ENCODE assay signal across 20 cellular contexts in genomic region chr2:43065036-43065435, GRCh38.
A peak's percentile ranks its signal among the peaks of the same experiment; 100 is the strongest.
DNase-seq lines count a peak whose midpoint lies in the region; ATAC-seq and TF ChIP-seq lines count a peak whose summit lies in the region.
"Had no signal": no experiment of that assay in that cellular context is flagged by ENCODE, and none has a peak within 500 bp of the region (broad histone marks: within the 10 kb centered on the region; RNA-seq: fewer than 3 reads in every experiment).

No MANE protein-coding gene starts in this region.

- H3K9me2 ChIP-seq in GM23248 (ENCODE audit: insufficient read depth): no peaks in the 10 kb centered on the region

- CTCF ChIA-PET in activated CD8-positive, alpha-beta T cell treated with anti-CD3 and anti-CD28 coated beads, Interleukin-2, amount 10 ng/mL, durations not matched to agents 7 days and 5 days (lab: Charles Lee): no interaction called here

- H2AFZ ChIP-seq in DND-41 (ENCODE audit: low read depth, low read length) (no peak overlapping the region), mesenchymal stem cell (ENCODE audit: low read depth, low read length) (no peak overlapping the region), GM23248 (no peak overlapping the region)
- H2AFZ ChIP-seq: PC-9 had no signal

- peaks cover 0 to 4% (median 3%) of the 10 kb centered on the region in 3 donors for H3K27me3 Mint-ChIP-seq in CD14-positive monocyte (ENCODE audit: low read depth in 3 of 3)
- H3K27me3 Mint-ChIP-seq in activated CD8-positive, alpha-beta T cell treated with anti-CD3 and anti-CD28 coated beads, Interleukin-2, amount 10 ng/mL, durations not matched to agents 7 days and 5 days (ENCODE audit: low read depth): peaks cover 4% of the 10 kb centered on the region

- no peaks in the 10 kb centered on the region for H3K36me3 ChIP-seq in DND-41 (ENCODE audit: insufficient read depth, low read length)
- no peaks in the 10 kb centered on the region for H3K36me3 ChIP-seq in mesenchymal stem cell (ENCODE audit: control insufficient read depth in 1 of 2, insufficient read depth in 2 of 2, low read depth in 1 of 2, low read length in 2 of 2)
- no peaks in the 10 kb centered on the region for H3K36me3 ChIP-seq in sigmoid colon
- no peaks in the 10 kb centered on the region for H3K36me3 ChIP-seq in GM23248 (ENCODE audit: low read depth)

- peak overlapping the region; percentile 94 for H4K91ac ChIP-seq in mesenchymal stem cell (ENCODE audit: low read length)

- in situ Hi-C loops in GM23248 (cut with MboI): no loop called here

- H4K8ac ChIP-seq in mesenchymal stem cell (ENCODE audit: low read length): peak overlapping the region; percentile 80

- H3K9ac ChIP-seq in DND-41 (ENCODE audit: low read depth, low read length): no peak overlapping the region
- H3K9ac ChIP-seq in mesenchymal stem cell (ENCODE audit: low read length): no peak overlapping the region
- no peak overlapping the region for H3K9ac ChIP-seq in GM23248

- DNase-seq in CD14-positive monocyte (ENCODE audit: low spot score) (peak; percentile 13), DND-41 (no peak), mesenchymal stem cell (no peak), sigmoid colon (peak; percentile 22), NCI-H1092 treated with DMSO at 0.1 percent for 48 hours (lab: John Stamatoyannopoulos, UW) (no peak), GM23248 (no peak)
- DNase-seq in activated CD8-positive, alpha-beta T cell treated with anti-CD3 and anti-CD28 coated beads, Interleukin-2, amount 10 ng/mL, durations not matched to agents 7 days and 5 days: no peak
- DNase-seq: C1 segment of cervical spinal cord; Caco-2; CD8-positive, alpha-beta T cell; GF-D8; HCEC 1CT; NCI-H1048; NCI-H1417 treated with DMSO at 0.1 percent for 48 hours; NCI-H1694 treated with DMSO at 0.1 percent for 48 hours; NCI-H2081; NCI-H2227 treated with DMSO at 0.1 percent for 48 hours; NCI-H526 treated with DMSO at 0.1 percent for 48 hours; PC-9; SHP77 treated with DMSO at 0.1 percent for 48 hours had no signal

- no peak overlapping the region for H3K18ac ChIP-seq in mesenchymal stem cell (ENCODE audit: low read depth in 1 of 2, low read length in 2 of 2)

- no peak overlapping the region for H2BK15ac ChIP-seq in mesenchymal stem cell (ENCODE audit: low read depth, poor library complexity, severe bottlenecking)

- WGBS in mesenchymal stem cell: 97% methylated on average over 3 of the region's 3 CpGs
- WGBS in sigmoid colon, 2 donors: 95 to 96% methylated on average over 3 of the region's 3 CpGs
- WGBS in GM23248 (ENCODE audit: low coverage in 1 of 2, low lambda C conversion rate in 2 of 2, missing lambda C conversion rate in 2 of 2), 2 experiments: 96 to 98% methylated on average over 3 of the region's 3 CpGs

- POLR2A ChIA-PET in activated CD8-positive, alpha-beta T cell treated with anti-CD3 and anti-CD28 coated beads, Interleukin-2, amount 10 ng/mL, durations not matched to agents 7 days and 5 days (lab: Charles Lee): no interaction called here

- TF ChIP-seq POLR2A in sigmoid colon (IDR thresholded peaks at IDR 0.05): no peak

- H3K27ac ChIP-seq in DND-41 (ENCODE audit: low read length): peak overlapping the region; percentile 43
- H3K27ac ChIP-seq in mesenchymal stem cell (ENCODE audit: low read length, poor library complexity, severe bottlenecking): no peak overlapping the region
- H3K27ac ChIP-seq in sigmoid colon: no peak overlapping the region
- H3K27ac ChIP-seq in GM23248: no peak overlapping the region
- H3K27ac ChIP-seq: PC-9 had no signal

- no peak overlapping the region for H3K14ac ChIP-seq in mesenchymal stem cell (ENCODE audit: low read length in 2 of 2)

- H3K4me3 ChIP-seq in DND-41 (ENCODE audit: low read depth in 1 of 2, low read length in 2 of 2): no peak overlapping the region
- H3K4me3 ChIP-seq in mesenchymal stem cell (ENCODE audit: insufficient read depth in 1 of 2, low read depth in 1 of 2, low read length in 2 of 2): no peak overlapping the region
- no peak overlapping the region for H3K4me3 ChIP-seq in sigmoid colon
- no peak overlapping the region for H3K4me3 ChIP-seq in GM23248
- H3K4me3 ChIP-seq: PC-9 had no signal

- peaks cover 33% of the 10 kb centered on the region for H3K4me1 Mint-ChIP-seq in CD14-positive monocyte
- peaks cover 11% of the 10 kb centered on the region for H3K4me1 Mint-ChIP-seq in activated CD8-positive, alpha-beta T cell treated with anti-CD3 and anti-CD28 coated beads, Interleukin-2, amount 10 ng/mL, durations not matched to agents 7 days and 5 days (ENCODE audit: low read depth)

- H2AK5ac ChIP-seq in mesenchymal stem cell (ENCODE audit: low read length, severe bottlenecking): no peak overlapping the region

- ATAC-seq in DND-41 (ENCODE audit: insufficient read depth, low read depth): no peak
- no peak for ATAC-seq in activated CD8-positive, alpha-beta T cell treated with anti-CD3 and anti-CD28 coated beads, Interleukin-2, amount 10 ng/mL, durations not matched to agents 7 days and 5 days
- ATAC-seq: CD8-positive, alpha-beta T cell had no signal

- no peaks in the 10 kb centered on the region for H3K27me3 ChIP-seq in DND-41 (ENCODE audit: insufficient read depth, low read length, poor library complexity)
- H3K27me3 ChIP-seq in mesenchymal stem cell (ENCODE audit: control insufficient read depth in 1 of 2, insufficient read depth in 1 of 2, low read length in 2 of 2): no peaks in the 10 kb centered on the region
- H3K27me3 ChIP-seq in sigmoid colon: no peaks in the 10 kb centered on the region
- H3K27me3 ChIP-seq in GM23248 (replicated peaks; ENCODE audit: insufficient read depth): no peaks in the 10 kb centered on the region

- H3K79me2 ChIP-seq in DND-41 (ENCODE audit: insufficient read depth, low read length): no peaks in the 10 kb centered on the region
- no peaks in the 10 kb centered on the region for H3K79me2 ChIP-seq in GM23248 (ENCODE audit: insufficient read depth)

- H2BK12ac ChIP-seq in mesenchymal stem cell (ENCODE audit: low read length in 2 of 2): peak overlapping the region in 1 of 2 experiments; percentile 51

- H3K4ac ChIP-seq in mesenchymal stem cell (ENCODE audit: low read depth in 1 of 2, low read length in 2 of 2): no peak overlapping the region

- H3K4me2 ChIP-seq in DND-41 (ENCODE audit: insufficient read depth, low read length): no peak overlapping the region
- no peak overlapping the region for H3K4me2 ChIP-seq in mesenchymal stem cell (ENCODE audit: low read length, poor library complexity, severe bottlenecking)
- no peak overlapping the region for H3K4me2 ChIP-seq in GM23248 (ENCODE audit: unreplicated experiment)
- H3K4me2 ChIP-seq: PC-9 had no signal

- no peaks in the 10 kb centered on the region for H4K20me1 ChIP-seq in DND-41 (ENCODE audit: insufficient read depth, low read length)
- no peaks in the 10 kb centered on the region for H4K20me1 ChIP-seq in GM23248 (ENCODE audit: insufficient read depth)

- H3K36me3 Mint-ChIP-seq in CD14-positive monocyte: peaks cover 0 to 2% of the 10 kb centered on the region in 2 donors
- peaks cover 8% of the 10 kb centered on the region for H3K36me3 Mint-ChIP-seq in activated CD8-positive, alpha-beta T cell treated with anti-CD3 and anti-CD28 coated beads, Interleukin-2, amount 10 ng/mL, durations not matched to agents 7 days and 5 days (ENCODE audit: low read depth)
- H3K36me3 Mint-ChIP-seq: CD8-positive, alpha-beta T cell had no signal

- intact Hi-C loops in CD14-positive monocyte (cut with micrococcal nuclease) (no loop called here), sigmoid colon (cut with DNase I) (no loop called here)

- H3K4me1 ChIP-seq in DND-41 (ENCODE audit: insufficient read depth, low read length) (peaks cover 31% of the 10 kb centered on the region), mesenchymal stem cell (ENCODE audit: control insufficient read depth, insufficient read depth, low read depth, low read length) (peaks cover 7% of the 10 kb centered on the region), sigmoid colon (peaks cover 0 to 4% (median 3%) of the 10 kb centered on the region in 4 donors), GM23248 (ENCODE audit: insufficient read depth) (no peaks in the 10 kb centered on the region)

- H2BK120ac ChIP-seq in mesenchymal stem cell (ENCODE audit: low read depth, low read length): no peak overlapping the region

- no peaks in the 10 kb centered on the region for H3K79me1 ChIP-seq in mesenchymal stem cell (replicated peaks; ENCODE audit: low read length, poor library complexity, severe bottlenecking)

- H3K9me3 ChIP-seq in DND-41 (ENCODE audit: insufficient read depth, low read length, severe bottlenecking) (peaks cover 4% of the 10 kb centered on the region), mesenchymal stem cell (ENCODE audit: control insufficient read depth, low read length) (peaks cover 12% of the 10 kb centered on the region), sigmoid colon (no peaks in the 10 kb centered on the region), GM23248 (ENCODE audit: low read depth) (no peaks in the 10 kb centered on the region)

- no peak overlapping the region for H2BK5ac ChIP-seq in mesenchymal stem cell (ENCODE audit: low read depth, low read length, poor library complexity, severe bottlenecking)

- H3F3A ChIP-seq in GM23248 (ENCODE audit: insufficient read depth): peaks cover 4% of the 10 kb centered on the region; the same call in 1 of the 2 replicates

- H3K27ac Mint-ChIP-seq in CD14-positive monocyte: no peak overlapping the region
- no peak overlapping the region for H3K27ac Mint-ChIP-seq in activated CD8-positive, alpha-beta T cell treated with anti-CD3 and anti-CD28 coated beads, Interleukin-2, amount 10 ng/mL, durations not matched to agents 7 days and 5 days
- H3K27ac Mint-ChIP-seq: CD8-positive, alpha-beta T cell had no signal

- no peak overlapping the region for H3K23ac ChIP-seq in mesenchymal stem cell (ENCODE audit: low read length in 2 of 2)

- H3K4me3 Mint-ChIP-seq in CD14-positive monocyte: no peak overlapping the region
- H3K4me3 Mint-ChIP-seq in activated CD8-positive, alpha-beta T cell treated with anti-CD3 and anti-CD28 coated beads, Interleukin-2, amount 10 ng/mL, durations not matched to agents 7 days and 5 days: no peak overlapping the region
- H3K4me3 Mint-ChIP-seq: CD8-positive, alpha-beta T cell had no signal

- no peak for TF ChIP-seq CTCF in CD14-positive monocyte (IDR thresholded peaks at IDR 0.05)
- no peak for TF ChIP-seq CTCF in DND-41 (IDR thresholded peaks at IDR 0.05; ENCODE audit: borderline replicate concordance, extremely low read depth, low read length, poor library complexity, severe bottlenecking)
- TF ChIP-seq CTCF in sigmoid colon (IDR thresholded peaks at IDR 0.05): no peak

- H3K9me3 Mint-ChIP-seq in CD14-positive monocyte: peaks cover 2 to 12% (median 4%) of the 10 kb centered on the region in 7 donors
- H3K9me3 Mint-ChIP-seq in activated CD8-positive, alpha-beta T cell treated with anti-CD3 and anti-CD28 coated beads, Interleukin-2, amount 10 ng/mL, durations not matched to agents 7 days and 5 days (ENCODE audit: insufficient read depth): no peaks in the 10 kb centered on the region
- H3K9me3 Mint-ChIP-seq: CD8-positive, alpha-beta T cell had no signal

- no peak for TF ChIP-seq EP300 in sigmoid colon (IDR thresholded peaks at IDR 0.05)

Comparison
In these comparisons a context has a peak if more than half of its experiments do, and no peak if none do; other contexts are left out.
1. DNase-seq: peak in CD14-positive monocyte (single experiment) and sigmoid colon (single experiment); none in DND-41 (single experiment), mesenchymal stem cell (single experiment), NCI-H1092 treated with DMSO at 0.1 percent for 48 hours (single experiment), activated CD8-positive, alpha-beta T cell treated with anti-CD3 and anti-CD28 coated beads, Interleukin-2, amount 10 ng/mL, durations not matched to agents 7 days and 5 days (single experiment) and GM23248 (single experiment).